13 cellular contexts compared by ENCODE assay signal in genomic region chr12:11963841-11964471, GRCh38.
A peak's percentile ranks its signal among the peaks of the same experiment; 100 is the strongest.
DNase-seq lines count a peak whose midpoint lies in the region; ATAC-seq lines count a peak whose summit lies in the region.
"Had no signal": no experiment of that assay in that cellular context is flagged by ENCODE, and none has a peak within 500 bp of the region (broad histone marks: within the 10 kb centered on the region; RNA-seq: fewer than 3 reads in every experiment).

No MANE protein-coding gene starts in this region.

- no peak overlapping the region for H3K4me3 ChIP-seq in H7 (ENCODE audit: insufficient read depth, low read depth, low read length)

- no peaks in the 10 kb centered on the region for H3K9me3 Mint-ChIP-seq in effector memory CD8-positive, alpha-beta T cell
- no peaks in the 10 kb centered on the region for H3K9me3 Mint-ChIP-seq in activated CD8-positive, alpha-beta memory T cell treated with anti-CD3 and anti-CD28 coated beads, Interleukin-2, amount 10 ng/mL, durations not matched to agents 7 days and 5 days (ENCODE audit: low read depth)
- H3K9me3 Mint-ChIP-seq: CD4-positive, alpha-beta T cell had no signal

- H3K27ac ChIP-seq in caudate nucleus (ENCODE audit: low read depth, low read length), result no peak overlapping the region
- H3K27ac ChIP-seq: C4-2B had no signal

- H3K27me3 Mint-ChIP-seq in effector memory CD8-positive, alpha-beta T cell, result peaks cover 0 to 7% of the 10 kb centered on the region in 2 donors
- H3K27me3 Mint-ChIP-seq in activated CD8-positive, alpha-beta memory T cell treated with anti-CD3 and anti-CD28 coated beads, Interleukin-2, amount 10 ng/mL, durations not matched to agents 7 days and 5 days, result no peaks in the 10 kb centered on the region
- H3K27me3 Mint-ChIP-seq: CD4-positive, alpha-beta T cell had no signal

- peak; percentile 23 for DNase-seq in H7
- no peak for DNase-seq in effector memory CD8-positive, alpha-beta T cell
- peak; percentile 35 for DNase-seq in left kidney (ENCODE audit: low read depth, low spot score)
- DNase-seq in caudate nucleus (lab: John Stamatoyannopoulos, UW), result no peak
- DNase-seq in activated CD8-positive, alpha-beta memory T cell treated with anti-CD3 and anti-CD28 coated beads, Interleukin-2, amount 10 ng/mL, durations not matched to agents 7 days and 5 days, result no peak
- no peak for DNase-seq in activated CD4-positive, alpha-beta T cell treated with anti-CD3 and anti-CD28 coated beads, Interleukin-2, amount 50 U/mL, for 1 hour
- no peak for DNase-seq in mesenteric fat pad (ENCODE audit: low spot score)
- DNase-seq: ACHN; AML-193; Caco-2; CD4-positive, alpha-beta T cell; HCEC 1CT had no signal

- no peaks in the 10 kb centered on the region for H3K36me3 ChIP-seq in H7 (replicated peaks; ENCODE audit: control insufficient read depth, insufficient read depth, low read length)

- H3K27ac Mint-ChIP-seq in effector memory CD8-positive, alpha-beta T cell, result peak overlapping the region; percentile 20 to 52
- H3K27ac Mint-ChIP-seq in activated CD8-positive, alpha-beta memory T cell treated with anti-CD3 and anti-CD28 coated beads, Interleukin-2, amount 10 ng/mL, durations not matched to agents 7 days and 5 days, result no peak overlapping the region
- H3K27ac Mint-ChIP-seq: CD4-positive, alpha-beta T cell had no signal

- peaks cover 3 to 9% of the 10 kb centered on the region in 2 donors for H3K4me1 Mint-ChIP-seq in effector memory CD8-positive, alpha-beta T cell (ENCODE audit: low read depth in 2 of 2)
- peaks cover 12% of the 10 kb centered on the region for H3K4me1 Mint-ChIP-seq in activated CD8-positive, alpha-beta memory T cell treated with anti-CD3 and anti-CD28 coated beads, Interleukin-2, amount 10 ng/mL, durations not matched to agents 7 days and 5 days

- peaks cover 3% of the 10 kb centered on the region for H3K36me3 Mint-ChIP-seq in effector memory CD8-positive, alpha-beta T cell (ENCODE audit: insufficient read depth)
- peaks cover 3% of the 10 kb centered on the region for H3K36me3 Mint-ChIP-seq in activated CD8-positive, alpha-beta memory T cell treated with anti-CD3 and anti-CD28 coated beads, Interleukin-2, amount 10 ng/mL, durations not matched to agents 7 days and 5 days

- CTCF ChIA-PET in activated CD8-positive, alpha-beta memory T cell treated with anti-CD3 and anti-CD28 coated beads, Interleukin-2, amount 10 ng/mL, durations not matched to agents 7 days and 5 days (lab: Charles Lee), result interaction anchor here (0.9 to 1.0 kb wide), 2 partner anchors 45 to 69 kb away, joined by 4 to 8 read pairs; no protein-coding TSS in a partner anchor

- ATAC-seq in effector memory CD8-positive, alpha-beta T cell (replicated peaks), result no peak
- no peak for ATAC-seq in activated CD8-positive, alpha-beta memory T cell treated with anti-CD3 and anti-CD28 coated beads, Interleukin-2, amount 10 ng/mL, durations not matched to agents 7 days and 5 days

- no peak overlapping the region for H3K4me3 Mint-ChIP-seq in effector memory CD8-positive, alpha-beta T cell
- H3K4me3 Mint-ChIP-seq in activated CD8-positive, alpha-beta memory T cell treated with anti-CD3 and anti-CD28 coated beads, Interleukin-2, amount 10 ng/mL, durations not matched to agents 7 days and 5 days, result no peak overlapping the region
- H3K4me3 Mint-ChIP-seq: CD4-positive, alpha-beta T cell had no signal

- H3K27me3 ChIP-seq in H7 (ENCODE audit: control insufficient read depth, insufficient read depth, low read length), result no peaks in the 10 kb centered on the region

Comparison
In these comparisons a context has a peak if more than half of its experiments do, and no peak if none do; other contexts are left out.
1. DNase-seq: peak in H7 (single experiment) and left kidney (single experiment); none in effector memory CD8-positive, alpha-beta T cell (0 of 3), caudate nucleus (0 of 61), activated CD8-positive, alpha-beta memory T cell treated with anti-CD3 and anti-CD28 coated beads, Interleukin-2, amount 10 ng/mL, durations not matched to agents 7 days and 5 days (single experiment), activated CD4-positive, alpha-beta T cell treated with anti-CD3 and anti-CD28 coated beads, Interleukin-2, amount 50 U/mL, for 1 hour (single experiment) and mesenteric fat pad (single experiment).